Comparison of ENCODE assay signal across 12 cellular contexts in genomic region chr3:145272684-145273083, GRCh38.
"Had no signal": no experiment of that assay in that cellular context is flagged by ENCODE, and none has a peak within 500 bp of the region (broad histone marks: within the 10 kb centered on the region; RNA-seq: fewer than 3 reads in every experiment).

No MANE protein-coding gene starts in this region.

- ATAC-seq: esophagus mucosa, left lung had no signal

- H3K27ac ChIP-seq: adrenal gland, left lung, neural progenitor cell, ovary, skin epidermis, stomach, thyroid gland had no signal

- DNase-seq: activated CD4-positive, CD25-positive, alpha-beta regulatory T cell; activated naive CD4-positive, alpha-beta T cell treated with anti-CD3 and anti-CD28 coated beads, Interleukin-2, amount 10 ng/mL, durations not matched to agents 7 days and 5 days; adrenal gland; endodermal cell; left lung; mesendoderm; ovary; stomach; thyroid gland had no signal

- H3K4me3 ChIP-seq: adrenal gland, left lung, neural progenitor cell, ovary, skin epidermis, stomach, thyroid gland had no signal

- H3K4me1 ChIP-seq: adrenal gland, left lung, neural progenitor cell, stomach, thyroid gland had no signal

- H2AFZ ChIP-seq: neural progenitor cell had no signal

- H3K36me3 ChIP-seq: adrenal gland, left lung, neural progenitor cell, ovary, stomach, thyroid gland had no signal

- H3K27me3 ChIP-seq: adrenal gland, left lung, neural progenitor cell, ovary, stomach, thyroid gland had no signal

- H3K9ac ChIP-seq: neural progenitor cell had no signal

- H3K4me2 ChIP-seq: neural progenitor cell had no signal

- H3K9me3 ChIP-seq: adrenal gland, ovary, thyroid gland had no signal
